Comparison of ENCODE assay signal across 1 cellular context in genomic region chr12:120196363-120196762, GRCh38.
TF ChIP-seq lines count a peak whose summit lies in the region.

No MANE protein-coding gene starts in this region.

TF ChIP-seq in HepG2, 621 proteins besides CTCF, POLR2A, EP300 and RAD21:
- TF ChIP-seq SMAD9 (CRISPR knock-in tag; IDR thresholded peaks at IDR 0.05) (no peak), ZNF878 (CRISPR knock-in tag; IDR thresholded peaks at IDR 0.05) (0 out of 2 replicates have a peak, but pooled peaks have one; percentile 21), KLF13 (CRISPR knock-in tag; IDR thresholded peaks at IDR 0.05) (no peak), DNMT3B (CRISPR knock-in tag; conservative IDR thresholded peaks at IDR 0.05) (0 out of 2 replicates have a peak, but pooled peaks have one; percentile 30)
- TF ChIP-seq, protein P1, sequence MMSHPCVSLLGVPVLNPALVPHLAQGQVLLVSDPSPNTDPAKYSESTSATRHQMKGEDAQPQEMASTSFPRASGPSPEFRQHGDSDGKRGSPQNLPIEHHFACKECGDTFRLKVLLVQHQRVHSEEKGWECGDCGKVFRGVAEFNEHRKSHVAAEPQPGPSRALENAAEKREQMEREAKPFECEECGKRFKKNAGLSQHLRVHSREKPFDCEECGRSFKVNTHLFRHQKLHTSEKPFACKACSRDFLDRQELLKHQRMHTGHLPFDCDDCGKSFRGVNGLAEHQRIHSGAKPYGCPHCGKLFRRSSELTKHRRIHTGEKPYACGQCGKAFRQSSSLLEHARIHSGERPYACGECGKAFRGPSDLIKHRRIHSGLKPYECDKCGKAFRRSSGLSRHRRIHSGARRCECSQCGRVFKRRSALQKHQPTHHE (CRISPR knock-in tag; IDR thresholded peaks at IDR 0.05; ENCODE audit: borderline replicate concordance): no peak
- TF ChIP-seq, protein P2, sequence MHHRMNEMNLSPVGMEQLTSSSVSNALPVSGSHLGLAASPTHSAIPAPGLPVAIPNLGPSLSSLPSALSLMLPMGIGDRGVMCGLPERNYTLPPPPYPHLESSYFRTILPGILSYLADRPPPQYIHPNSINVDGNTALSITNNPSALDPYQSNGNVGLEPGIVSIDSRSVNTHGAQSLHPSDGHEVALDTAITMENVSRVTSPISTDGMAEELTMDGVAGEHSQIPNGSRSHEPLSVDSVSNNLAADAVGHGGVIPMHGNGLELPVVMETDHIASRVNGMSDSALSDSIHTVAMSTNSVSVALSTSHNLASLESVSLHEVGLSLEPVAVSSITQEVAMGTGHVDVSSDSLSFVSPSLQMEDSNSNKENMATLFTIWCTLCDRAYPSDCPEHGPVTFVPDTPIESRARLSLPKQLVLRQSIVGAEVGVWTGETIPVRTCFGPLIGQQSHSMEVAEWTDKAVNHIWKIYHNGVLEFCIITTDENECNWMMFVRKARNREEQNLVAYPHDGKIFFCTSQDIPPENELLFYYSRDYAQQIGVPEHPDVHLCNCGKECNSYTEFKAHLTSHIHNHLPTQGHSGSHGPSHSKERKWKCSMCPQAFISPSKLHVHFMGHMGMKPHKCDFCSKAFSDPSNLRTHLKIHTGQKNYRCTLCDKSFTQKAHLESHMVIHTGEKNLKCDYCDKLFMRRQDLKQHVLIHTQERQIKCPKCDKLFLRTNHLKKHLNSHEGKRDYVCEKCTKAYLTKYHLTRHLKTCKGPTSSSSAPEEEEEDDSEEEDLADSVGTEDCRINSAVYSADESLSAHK (CRISPR knock-in tag; IDR thresholded peaks at IDR 0.05; ENCODE audit: borderline replicate concordance): no peak
